15 cellular contexts compared by ENCODE assay signal in the genomic region with DNA sequence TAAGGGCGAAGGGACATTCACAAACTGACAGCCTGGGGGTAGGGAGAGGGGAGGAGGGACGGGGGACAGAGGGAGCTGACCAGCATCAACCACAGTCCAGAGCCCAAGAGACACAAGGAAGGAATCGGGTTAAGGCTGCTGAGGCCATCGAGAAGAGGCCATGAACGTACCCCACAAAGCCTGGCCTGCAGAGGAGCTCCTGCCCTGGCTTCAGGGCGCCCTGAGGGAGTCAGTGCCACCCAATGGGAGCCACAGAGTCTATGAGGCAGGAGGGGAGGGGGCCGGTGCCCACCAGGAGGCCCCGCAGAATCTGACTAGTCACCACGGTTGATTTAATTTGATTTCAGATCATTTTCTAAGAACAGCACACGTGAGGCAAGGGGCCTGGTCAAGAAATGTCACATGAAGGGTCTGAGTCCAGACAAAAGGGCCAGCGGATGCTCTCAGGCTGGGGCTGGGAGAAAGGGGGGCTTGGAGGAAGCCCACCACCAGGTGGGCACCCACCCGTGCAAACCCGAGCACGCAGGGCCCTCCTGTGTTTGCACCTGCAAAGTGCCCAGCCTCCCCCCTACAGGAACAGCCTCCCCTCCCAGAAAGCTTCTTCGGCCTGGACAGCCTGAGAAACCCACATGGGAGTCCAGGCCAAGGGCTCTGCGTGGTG. TPM values are rescaled to one million over a fixed set of nuclear protein-coding genes. Genes with fewer than 3 reads are reported as not detected.
DNase-seq lines count a peak whose midpoint lies in the region; ATAC-seq and TF ChIP-seq lines count a peak whose summit lies in the region.
"Had no signal": no experiment of that assay in that cellular context is flagged by ENCODE, and none has a peak within 500 bp of the region (broad histone marks: within the 10 kb centered on the region; RNA-seq: fewer than 3 reads in every experiment).

No MANE protein-coding gene starts in this region.

- no peaks in the 10 kb centered on the region for H3K9me2 ChIP-seq in SK-N-SH

- DNase-seq in SK-N-SH (peak; percentile 60), ascending aorta (ENCODE audit: low spot score in 2 of 2) (peak; percentile 1 to 38), left lobe of liver (ENCODE audit: low spot score) (peak; percentile 21), suprapubic skin (ENCODE audit: low spot score in 2 of 2) (peak; percentile 40 to 69), NOMO-1 (lab: John Stamatoyannopoulos, UW; ENCODE audit: unreplicated experiment in 2 of 2) (no peak), DMS53 treated with DMSO at 0.1 percent for 48 hours (lab: John Stamatoyannopoulos, UW; ENCODE audit: unreplicated experiment) (no peak), LoVo (ENCODE audit: low spot score) (no peak)
- DNase-seq: activated CD4-positive, alpha-beta T cell treated with anti-CD3 and anti-CD28 coated beads, Interleukin-2, amount 50 U/mL, for 1 hour; CD4-positive, CD25-positive, alpha-beta regulatory T cell; effector memory CD4-positive, alpha-beta T cell; mesendoderm; NCI-H774; RPMI8226 had no signal

- H3K9me3 ChIP-seq in SK-N-SH (no peaks in the 10 kb centered on the region), ascending aorta (no peaks in the 10 kb centered on the region), suprapubic skin (no peaks in the 10 kb centered on the region)

- CTCF ChIA-PET in SK-N-SH (lab: Yijun Ruan, JAX): interaction anchor here (1.6 to 5.9 kb wide), 4 partner anchors 16 to 43 kb away, joined by 3 to 34 read pairs (median 7); no protein-coding TSS in a partner anchor

- H3K4me1 ChIP-seq in SK-N-SH (ENCODE audit: control insufficient read depth in 1 of 2, insufficient read depth in 2 of 2, low read depth in 1 of 2, low read length in 1 of 2) (peaks cover 0 to 70% of the 10 kb centered on the region in 2 experiments; a peak in 1 of 4 replicates), ascending aorta (no peaks in the 10 kb centered on the region), suprapubic skin (no peaks in the 10 kb centered on the region)

- no peaks in the 10 kb centered on the region for H3K79me2 ChIP-seq in SK-N-SH (ENCODE audit: insufficient read depth)

- H3K4me3 ChIP-seq in SK-N-SH (ENCODE audit: low read depth in 2 of 2, low read length in 1 of 2): no peak overlapping the region
- H3K4me3 ChIP-seq in ascending aorta: no peak overlapping the region
- no peak overlapping the region for H3K4me3 ChIP-seq in suprapubic skin

- TF ChIP-seq EP300 in SK-N-SH (IDR thresholded peaks at IDR 0.05; ENCODE audit: borderline replicate concordance in 1 of 2, low read depth in 1 of 2, low read length in 1 of 2) (no peak), suprapubic skin (IDR thresholded peaks at IDR 0.05) (no peak)

- no peak for ATAC-seq in SK-N-SH treated with all-trans-retinoic acid at 6 μM for 48 hours
- ATAC-seq in left lobe of liver: no peak

- H2AFZ ChIP-seq in SK-N-SH (ENCODE audit: low read depth): no peak overlapping the region

- H3K27ac ChIP-seq in SK-N-SH (ENCODE audit: low read depth in 2 of 2, low read length in 1 of 2) (peak overlapping the region in 1 of 2 experiments; percentile 4; a peak in 1 of 4 replicates), ascending aorta (no peak overlapping the region), suprapubic skin (no peak overlapping the region)
- H3K27ac ChIP-seq: 22Rv1 had no signal

- H3K4me2 ChIP-seq in SK-N-SH: no peak overlapping the region

- H3K27me3 ChIP-seq in SK-N-SH (ENCODE audit: insufficient read depth) (no peaks in the 10 kb centered on the region; the same call in 1 of the 2 replicates), ascending aorta (no peaks in the 10 kb centered on the region), suprapubic skin (no peaks in the 10 kb centered on the region)

- TF ChIP-seq POLR2A in suprapubic skin (IDR thresholded peaks at IDR 0.05): no peak

- H4K20me1 ChIP-seq in SK-N-SH (ENCODE audit: insufficient read depth): no peaks in the 10 kb centered on the region

- no peak for TF ChIP-seq RAD21 in SK-N-SH (IDR thresholded peaks at IDR 0.05; ENCODE audit: low read length)

- intact Hi-C loops in ascending aorta (cut with DNase I): no loop called here

- POLR2A ChIA-PET in SK-N-SH (lab: Yijun Ruan, JAX): no interaction called here

- no peak overlapping the region for H3K9ac ChIP-seq in SK-N-SH

- WGBS in SK-N-SH (ENCODE audit: low lambda C conversion rate): 77% methylated on average over 16 of the region's 16 CpGs
- WGBS in suprapubic skin: 91% methylated on average over 15 of the region's 16 CpGs

- H3F3A ChIP-seq in SK-N-SH (replicated peaks; ENCODE audit: insufficient read depth): no peaks in the 10 kb centered on the region

- no peak for TF ChIP-seq CTCF in SK-N-SH (IDR thresholded peaks at IDR 0.05)
- TF ChIP-seq CTCF in ascending aorta (IDR thresholded peaks at IDR 0.05): no peak
- TF ChIP-seq CTCF in suprapubic skin (IDR thresholded peaks at IDR 0.05): no peak

- no peaks in the 10 kb centered on the region for H3K36me3 ChIP-seq in SK-N-SH (replicated peaks in 1 of 2; ENCODE audit: control insufficient read depth in 1 of 2, insufficient read depth in 2 of 2, low read length in 1 of 2)
- no peaks in the 10 kb centered on the region for H3K36me3 ChIP-seq in ascending aorta
- H3K36me3 ChIP-seq in suprapubic skin: no peaks in the 10 kb centered on the region

TF ChIP-seq in SK-N-SH, 30 proteins besides CTCF, POLR2A, EP300 and RAD21:
- TF ChIP-seq, protein P1, sequence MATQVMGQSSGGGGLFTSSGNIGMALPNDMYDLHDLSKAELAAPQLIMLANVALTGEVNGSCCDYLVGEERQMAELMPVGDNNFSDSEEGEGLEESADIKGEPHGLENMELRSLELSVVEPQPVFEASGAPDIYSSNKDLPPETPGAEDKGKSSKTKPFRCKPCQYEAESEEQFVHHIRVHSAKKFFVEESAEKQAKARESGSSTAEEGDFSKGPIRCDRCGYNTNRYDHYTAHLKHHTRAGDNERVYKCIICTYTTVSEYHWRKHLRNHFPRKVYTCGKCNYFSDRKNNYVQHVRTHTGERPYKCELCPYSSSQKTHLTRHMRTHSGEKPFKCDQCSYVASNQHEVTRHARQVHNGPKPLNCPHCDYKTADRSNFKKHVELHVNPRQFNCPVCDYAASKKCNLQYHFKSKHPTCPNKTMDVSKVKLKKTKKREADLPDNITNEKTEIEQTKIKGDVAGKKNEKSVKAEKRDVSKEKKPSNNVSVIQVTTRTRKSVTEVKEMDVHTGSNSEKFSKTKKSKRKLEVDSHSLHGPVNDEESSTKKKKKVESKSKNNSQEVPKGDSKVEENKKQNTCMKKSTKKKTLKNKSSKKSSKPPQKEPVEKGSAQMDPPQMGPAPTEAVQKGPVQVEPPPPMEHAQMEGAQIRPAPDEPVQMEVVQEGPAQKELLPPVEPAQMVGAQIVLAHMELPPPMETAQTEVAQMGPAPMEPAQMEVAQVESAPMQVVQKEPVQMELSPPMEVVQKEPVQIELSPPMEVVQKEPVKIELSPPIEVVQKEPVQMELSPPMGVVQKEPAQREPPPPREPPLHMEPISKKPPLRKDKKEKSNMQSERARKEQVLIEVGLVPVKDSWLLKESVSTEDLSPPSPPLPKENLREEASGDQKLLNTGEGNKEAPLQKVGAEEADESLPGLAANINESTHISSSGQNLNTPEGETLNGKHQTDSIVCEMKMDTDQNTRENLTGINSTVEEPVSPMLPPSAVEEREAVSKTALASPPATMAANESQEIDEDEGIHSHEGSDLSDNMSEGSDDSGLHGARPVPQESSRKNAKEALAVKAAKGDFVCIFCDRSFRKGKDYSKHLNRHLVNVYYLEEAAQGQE (IDR thresholded peaks at IDR 0.05; ENCODE audit: low read depth, low read length): 0 out of 2 replicates have a peak, but pooled peaks have one; percentile 38
- TF ChIP-seq GATA2 (CRISPR knock-in tag; IDR thresholded peaks at IDR 0.05): no peak

TF ChIP-seq in SK-N-SH treated with all-trans-retinoic acid at 6 μM for 48 hours, 23 proteins besides CTCF, POLR2A, EP300 and RAD21:
- no peak for TF ChIP-seq GLIS3 (CRISPR knock-in tag; IDR thresholded peaks at IDR 0.05)
TF ChIP-seq in SK-N-SH treated with all-trans-retinoic acid at 6 μM for 48 hours: peak in this region for 0.

RNA-seq across cellular contexts. Expression of a gene that starts 40.4 kb away (rescaled TPM):
- 0.10 and 0.20 TPM in 2 replicates for polyA plus RNA-seq in SK-N-SH (2012; rRNA removed)
- polyA plus RNA-seq in SK-N-SH (2012; cell fraction: cytosol; rRNA removed): 0.13 and 0.17 TPM in 2 replicates
- 0.15 and 0.19 TPM in 2 replicates for polyA plus RNA-seq in SK-N-SH (2012; cell fraction: nucleus; rRNA removed)
- total RNA-seq in ascending aorta (3.2 TPM), left lobe of liver (5.0 TPM), suprapubic skin (1 to 10 TPM in 2 of 4 donors, under 1 TPM in 2; 0.89 to 5.1 (median 1.2) TPM)
- total RNA-seq: CD4-positive, CD25-positive, alpha-beta regulatory T cell had no signal
- polyA plus RNA-seq: CD4-positive, CD25-positive, alpha-beta regulatory T cell had no signal

Comparison
In these comparisons a context has a peak if more than half of its experiments do, and no peak if none do; other contexts are left out.
1. DNase-seq: peak in SK-N-SH (single experiment), ascending aorta (2 of 2), left lobe of liver (single experiment) and suprapubic skin (2 of 2); none in NOMO-1 (0 of 2), DMS53 treated with DMSO at 0.1 percent for 48 hours (single experiment) and LoVo (single experiment).